ENCODE assay signal across 8 cellular contexts in the genomic region with DNA sequence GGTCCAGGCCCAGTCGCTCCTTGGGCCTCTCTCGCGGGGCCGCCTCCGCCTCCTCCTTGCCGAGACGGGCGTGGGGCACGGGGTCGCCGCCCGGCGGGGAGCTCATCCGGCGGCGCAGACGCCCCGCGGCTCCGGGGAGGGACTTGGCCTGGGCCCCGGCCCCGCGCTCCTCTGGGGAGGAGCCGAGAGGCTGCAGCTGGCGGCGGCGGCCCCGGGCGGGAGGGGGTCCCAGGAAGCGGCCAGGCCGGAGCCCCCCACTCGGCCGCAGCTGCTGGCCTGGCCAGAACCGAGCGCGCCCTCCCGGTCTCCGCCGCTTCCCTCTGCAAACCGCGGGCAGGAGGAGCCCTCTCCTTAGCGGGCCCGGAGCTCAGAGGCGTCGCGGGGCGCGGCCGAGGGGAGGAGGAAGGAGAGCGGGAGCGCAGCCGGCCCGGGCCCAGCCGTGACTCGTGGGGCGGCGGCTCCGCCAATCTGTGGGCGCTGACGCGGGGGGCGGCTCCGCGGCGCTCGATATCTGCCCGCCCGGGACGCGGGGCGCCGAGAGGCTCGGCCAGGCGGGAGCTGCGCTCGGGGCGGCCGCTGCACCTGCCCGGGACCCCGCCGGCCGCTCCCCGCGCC. TPM values are rescaled to one million over a fixed set of nuclear protein-coding genes. Genes with fewer than 3 reads are reported as not detected.
A peak's percentile ranks its signal among the peaks of the same experiment; 100 is the strongest.
DNase-seq lines count a peak whose midpoint lies in the region; ATAC-seq and TF ChIP-seq lines count a peak whose summit lies in the region.

A gene (plus strand): TSS at position 537 of the 615 bp plus-strand sequence. CDS start 629 bp downstream, outside the sequence.

- peak within 1 kb of the TSS; percentile 96 for H3K4me2 ChIP-seq in GM23338

- H4K20me1 ChIP-seq in GM23338 (replicated peaks; ENCODE audit: insufficient read depth) = 0 out of 2 replicates have a peak, but pooled peaks cover 4% of the 10 kb centered on the region

- H3K4me1 Mint-ChIP-seq in GM23338 = peaks cover 67% of the 10 kb centered on the region

- H2AFZ ChIP-seq in GM23338 = no peak within 1 kb of the TSS

- no peaks in the 10 kb centered on the region for H3K27me3 ChIP-seq in GM23338 (ENCODE audit: insufficient read depth)

- no peaks in the 10 kb centered on the region for H3K9me2 ChIP-seq in GM23338 (ENCODE audit: insufficient read depth)

- DNase-seq in GM23338 (ENCODE audit: low spot score) = peak; percentile 66
- peak; percentile 71 for DNase-seq in NCI-H748 (lab: John Stamatoyannopoulos, UW; ENCODE audit: unreplicated experiment)
- peak; percentile 42 for DNase-seq in activated naive CD4-positive, alpha-beta T cell treated with Interleukin-2 at 50 U/mL for 16 hours
- peak; percentile 38 for DNase-seq in fibroblast of the conjunctiva (ENCODE audit: low read depth)
- DNase-seq in myocyte (ENCODE audit: low read depth) = peak; percentile 91
- peak; percentile 27 for DNase-seq in stimulated activated naive CD4-positive, alpha-beta T cell treated with Interleukin-2 at 50 U/mL for 16 hours (lab: John Stamatoyannopoulos, UW)
- DNase-seq in cortex of kidney (lab: John Stamatoyannopoulos, UW) = no peak

- peaks cover 33% of the 10 kb centered on the region for H3K79me2 ChIP-seq in GM23338 (replicated peaks; ENCODE audit: insufficient read depth)

- peaks cover 10% of the 10 kb centered on the region; the same call in 1 of the 2 replicates for H3F3A ChIP-seq in GM23338 (replicated peaks; ENCODE audit: low read depth)

- no peak within 1 kb of the TSS for H3K27ac ChIP-seq in GM23338 (ENCODE audit: low read depth)

- peaks cover 33% of the 10 kb centered on the region for H3K36me3 Mint-ChIP-seq in GM23338 (ENCODE audit: low read depth)

- 0 out of 2 replicates have a peak, but pooled peaks cover 4% of the 10 kb centered on the region for H3K36me3 ChIP-seq in GM23338 (ENCODE audit: insufficient read depth)

- H3K4me3 ChIP-seq in GM23338 = peak within 1 kb of the TSS; percentile 84

- no peak within 1 kb of the TSS for H3K27ac Mint-ChIP-seq in GM23338

- no peak for TF ChIP-seq CTCF in GM23338 (conservative IDR thresholded peaks at IDR 0.05; ENCODE audit: low read depth in 2 of 2)

- peak; percentile 24 for ATAC-seq in GM23338
- ATAC-seq in HG03342 (IDR thresholded peaks at IDR 0.05; ENCODE audit: unreplicated experiment) = no peak

- peaks cover 32% of the 10 kb centered on the region for H3K27me3 Mint-ChIP-seq in GM23338 (ENCODE audit: insufficient read depth, low read depth, poor library complexity)

- H3K4me1 ChIP-seq in GM23338 (ENCODE audit: insufficient read depth) = peaks cover 24% of the 10 kb centered on the region

- H3K9me3 Mint-ChIP-seq in GM23338 = 0 out of 3 replicates have a peak, but pooled peaks cover 5% of the 10 kb centered on the region

- peak within 1 kb of the TSS; percentile 87 for H3K4me3 Mint-ChIP-seq in GM23338

TF ChIP-seq in GM23338, 12 proteins besides CTCF, POLR2A, EP300 and RAD21:
- TF ChIP-seq, protein P1, sequence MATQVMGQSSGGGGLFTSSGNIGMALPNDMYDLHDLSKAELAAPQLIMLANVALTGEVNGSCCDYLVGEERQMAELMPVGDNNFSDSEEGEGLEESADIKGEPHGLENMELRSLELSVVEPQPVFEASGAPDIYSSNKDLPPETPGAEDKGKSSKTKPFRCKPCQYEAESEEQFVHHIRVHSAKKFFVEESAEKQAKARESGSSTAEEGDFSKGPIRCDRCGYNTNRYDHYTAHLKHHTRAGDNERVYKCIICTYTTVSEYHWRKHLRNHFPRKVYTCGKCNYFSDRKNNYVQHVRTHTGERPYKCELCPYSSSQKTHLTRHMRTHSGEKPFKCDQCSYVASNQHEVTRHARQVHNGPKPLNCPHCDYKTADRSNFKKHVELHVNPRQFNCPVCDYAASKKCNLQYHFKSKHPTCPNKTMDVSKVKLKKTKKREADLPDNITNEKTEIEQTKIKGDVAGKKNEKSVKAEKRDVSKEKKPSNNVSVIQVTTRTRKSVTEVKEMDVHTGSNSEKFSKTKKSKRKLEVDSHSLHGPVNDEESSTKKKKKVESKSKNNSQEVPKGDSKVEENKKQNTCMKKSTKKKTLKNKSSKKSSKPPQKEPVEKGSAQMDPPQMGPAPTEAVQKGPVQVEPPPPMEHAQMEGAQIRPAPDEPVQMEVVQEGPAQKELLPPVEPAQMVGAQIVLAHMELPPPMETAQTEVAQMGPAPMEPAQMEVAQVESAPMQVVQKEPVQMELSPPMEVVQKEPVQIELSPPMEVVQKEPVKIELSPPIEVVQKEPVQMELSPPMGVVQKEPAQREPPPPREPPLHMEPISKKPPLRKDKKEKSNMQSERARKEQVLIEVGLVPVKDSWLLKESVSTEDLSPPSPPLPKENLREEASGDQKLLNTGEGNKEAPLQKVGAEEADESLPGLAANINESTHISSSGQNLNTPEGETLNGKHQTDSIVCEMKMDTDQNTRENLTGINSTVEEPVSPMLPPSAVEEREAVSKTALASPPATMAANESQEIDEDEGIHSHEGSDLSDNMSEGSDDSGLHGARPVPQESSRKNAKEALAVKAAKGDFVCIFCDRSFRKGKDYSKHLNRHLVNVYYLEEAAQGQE (IDR thresholded peaks at IDR 0.05; ENCODE audit: unreplicated experiment) = no peak
- TF ChIP-seq ZNF331 (CRISPR knock-in tag; IDR thresholded peaks at IDR 0.05; ENCODE audit: low read depth) = no peak
- no peak for TF ChIP-seq EZH2 (IDR thresholded peaks at IDR 0.05; ENCODE audit: low read depth, unreplicated experiment)
- no peak for TF ChIP-seq EZH2phosphoT487 (IDR thresholded peaks at IDR 0.05; ENCODE audit: unreplicated experiment)
- no peak for TF ChIP-seq NANOG (IDR thresholded peaks at IDR 0.05; ENCODE audit: borderline replicate concordance)

RNA-seq across cellular contexts. Expression of the gene that starts here (rescaled TPM):
- total RNA-seq in GM23338 (2014; rRNA removed; shearing (Covaris generic)) = 24.8 and 26.8 TPM in 2 replicates
- polyA plus RNA-seq in GM23338 (2016; fragmentation: Nextera tagmentation; extraction: Ambion mirVana) = 7.6 and 8.0 TPM in 2 replicates
- total RNA-seq in myocyte = 21.7 and 37.3 TPM in 2 replicates
- polyA plus RNA-seq in myocyte (2012) = 35.9 TPM
